8 cellular contexts compared by ENCODE assay signal in the genomic region with DNA sequence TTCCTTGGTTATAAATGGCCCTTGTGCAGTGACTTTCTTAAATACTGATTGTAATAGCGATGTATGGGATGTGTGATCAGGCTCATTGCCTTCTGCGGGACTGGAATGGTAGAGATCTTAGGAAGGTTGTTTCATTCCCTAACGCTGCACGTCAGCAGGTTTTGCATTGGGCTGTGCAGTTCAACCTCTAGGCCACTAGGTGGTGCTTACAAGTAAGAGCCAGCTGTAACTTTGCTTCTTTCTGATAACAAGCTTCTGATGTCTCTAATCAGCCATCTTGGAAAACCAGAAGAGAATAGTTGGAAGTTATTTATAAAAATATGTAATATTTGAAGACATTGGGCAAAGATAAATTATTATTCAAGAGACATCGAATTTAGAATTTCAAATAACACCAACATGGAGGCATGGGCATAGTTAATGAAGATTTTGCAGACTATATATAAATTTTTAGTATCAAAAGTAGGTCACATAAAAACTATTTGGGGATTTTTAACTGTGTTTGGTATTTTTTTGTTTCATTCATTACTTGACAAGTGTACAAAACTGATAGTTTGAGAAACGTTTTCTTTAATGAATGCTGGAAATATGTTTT.
DNase-seq lines count a peak whose midpoint lies in the region; ATAC-seq, FAIRE-seq and TF ChIP-seq lines count a peak whose summit lies in the region.

No MANE protein-coding gene starts in this region.

- H3K36me3 ChIP-seq in body of pancreas (replicated peaks in 1 of 2; ENCODE audit: insufficient read depth in 1 of 2, low read depth in 2 of 2) (no peaks in the 10 kb centered on the region), right lobe of liver (no peaks in the 10 kb centered on the region)

- CTCF ChIA-PET in activated CD8-positive, alpha-beta memory T cell treated with anti-CD3 and anti-CD28 coated beads, Interleukin-2, amount 10 ng/mL, durations not matched to agents 7 days and 5 days (lab: Charles Lee): no interaction called here

- H3K4me1 ChIP-seq in body of pancreas (no peaks in the 10 kb centered on the region), right lobe of liver (no peaks in the 10 kb centered on the region)

- H3K27me3 ChIP-seq in body of pancreas (no peaks in the 10 kb centered on the region), right lobe of liver (no peaks in the 10 kb centered on the region)

- H3K4me1 Mint-ChIP-seq in activated CD8-positive, alpha-beta memory T cell treated with anti-CD3 and anti-CD28 coated beads, Interleukin-2, amount 10 ng/mL, durations not matched to agents 7 days and 5 days: no peaks in the 10 kb centered on the region

- 49 to 50% methylated on average over 6 of the region's 6 CpGs for WGBS in body of pancreas, 2 donors
- 34% methylated on average over 6 of the region's 6 CpGs for WGBS in right lobe of liver (ENCODE audit: insufficient coverage, low coverage, low lambda C conversion rate, missing lambda C conversion rate)

- H3K4me3 ChIP-seq in body of pancreas: no peak overlapping the region
- no peak overlapping the region for H3K4me3 ChIP-seq in right lobe of liver

- TF ChIP-seq POLR2A in GM12892 (IDR thresholded peaks at IDR 0.05; ENCODE audit: low read depth, low read length) (no peak), body of pancreas (IDR thresholded peaks at IDR 0.05) (no peak), right lobe of liver (IDR thresholded peaks at IDR 0.05) (no peak)

- DNase-seq in AG09319 (ENCODE audit: extremely low read depth, low read depth) (no peak), GM12892 (ENCODE audit: insufficient read length) (no peak), NCI-H345 treated with DMSO at 0.1 percent for 48 hours (lab: John Stamatoyannopoulos, UW; ENCODE audit: unreplicated experiment) (peak; percentile 2), body of pancreas (peak; percentile 35 to 60 (median 50)), right lobe of liver (peak in 1 of 3 donors; percentile 26), germinal center (ENCODE audit: low spot score) (no peak)
- DNase-seq in activated CD8-positive, alpha-beta memory T cell treated with anti-CD3 and anti-CD28 coated beads, Interleukin-2, amount 10 ng/mL, durations not matched to agents 7 days and 5 days: no peak

- H3K27ac Mint-ChIP-seq in activated CD8-positive, alpha-beta memory T cell treated with anti-CD3 and anti-CD28 coated beads, Interleukin-2, amount 10 ng/mL, durations not matched to agents 7 days and 5 days: no peak overlapping the region

- ATAC-seq in HG02981 (IDR thresholded peaks at IDR 0.05; ENCODE audit: unreplicated experiment) (peak; percentile 97), body of pancreas (peak; percentile 63), right lobe of liver (peak; percentile 76 to 89 (median 82))
- no peak for ATAC-seq in activated CD8-positive, alpha-beta memory T cell treated with anti-CD3 and anti-CD28 coated beads, Interleukin-2, amount 10 ng/mL, durations not matched to agents 7 days and 5 days

- H3K9me3 ChIP-seq in body of pancreas (no peaks in the 10 kb centered on the region), right lobe of liver (no peaks in the 10 kb centered on the region)

- H3K4me3 Mint-ChIP-seq in activated CD8-positive, alpha-beta memory T cell treated with anti-CD3 and anti-CD28 coated beads, Interleukin-2, amount 10 ng/mL, durations not matched to agents 7 days and 5 days: no peak overlapping the region

- peak; percentile 67 for TF ChIP-seq CTCF in AG09319 (IDR thresholded peaks at IDR 0.05; ENCODE audit: low read depth, low read length)
- TF ChIP-seq CTCF in body of pancreas (IDR thresholded peaks at IDR 0.05): peak; percentile 33 to 69 (median 59)
- peak; percentile 50 to 75 (median 68) for TF ChIP-seq CTCF in right lobe of liver (IDR thresholded peaks at IDR 0.05)

- no peak overlapping the region for H3K27ac ChIP-seq in body of pancreas
- H3K27ac ChIP-seq in right lobe of liver: no peak overlapping the region

- peaks cover 4% of the 10 kb centered on the region for H3K9me3 Mint-ChIP-seq in activated CD8-positive, alpha-beta memory T cell treated with anti-CD3 and anti-CD28 coated beads, Interleukin-2, amount 10 ng/mL, durations not matched to agents 7 days and 5 days (ENCODE audit: low read depth)

- intact Hi-C loops in body of pancreas (cut with DNase I) (no loop called here), right lobe of liver (cut with DNase I) (no loop called here)

- H3K27me3 Mint-ChIP-seq in activated CD8-positive, alpha-beta memory T cell treated with anti-CD3 and anti-CD28 coated beads, Interleukin-2, amount 10 ng/mL, durations not matched to agents 7 days and 5 days: no peaks in the 10 kb centered on the region

- FAIRE-seq in GM12892 (lab: Jason Lieb, UNC): peak; percentile 69

- no peaks in the 10 kb centered on the region for H3K36me3 Mint-ChIP-seq in activated CD8-positive, alpha-beta memory T cell treated with anti-CD3 and anti-CD28 coated beads, Interleukin-2, amount 10 ng/mL, durations not matched to agents 7 days and 5 days

Comparison
In these comparisons a context has a peak if more than half of its experiments do, and no peak if none do; other contexts are left out.
1. DNase-seq: peak in NCI-H345 treated with DMSO at 0.1 percent for 48 hours (single experiment) and body of pancreas (4 of 4); none in AG09319 (single experiment), GM12892 (single experiment), germinal center (single experiment) and activated CD8-positive, alpha-beta memory T cell treated with anti-CD3 and anti-CD28 coated beads, Interleukin-2, amount 10 ng/mL, durations not matched to agents 7 days and 5 days (single experiment).
2. Peak in every context shown above with its lines, with median percentiles within 50 percentile points of each other: CTCF ChIP-seq.